Comparison of ENCODE assay signal across 2 cellular contexts in genomic region chr15:68057758-68058157, GRCh38.
TF ChIP-seq lines count a peak whose summit lies in the region.

No MANE protein-coding gene starts in this region.

TF ChIP-seq in K562, 482 proteins besides CTCF, POLR2A, EP300 and RAD21:
- TF ChIP-seq, protein P1, sequence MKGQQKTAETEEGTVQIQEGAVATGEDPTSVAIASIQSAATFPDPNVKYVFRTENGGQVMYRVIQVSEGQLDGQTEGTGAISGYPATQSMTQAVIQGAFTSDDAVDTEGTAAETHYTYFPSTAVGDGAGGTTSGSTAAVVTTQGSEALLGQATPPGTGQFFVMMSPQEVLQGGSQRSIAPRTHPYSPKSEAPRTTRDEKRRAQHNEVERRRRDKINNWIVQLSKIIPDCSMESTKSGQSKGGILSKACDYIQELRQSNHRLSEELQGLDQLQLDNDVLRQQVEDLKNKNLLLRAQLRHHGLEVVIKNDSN (CRISPR knock-in tag; IDR thresholded peaks at IDR 0.05): no peak
- TF ChIP-seq, protein P2, sequence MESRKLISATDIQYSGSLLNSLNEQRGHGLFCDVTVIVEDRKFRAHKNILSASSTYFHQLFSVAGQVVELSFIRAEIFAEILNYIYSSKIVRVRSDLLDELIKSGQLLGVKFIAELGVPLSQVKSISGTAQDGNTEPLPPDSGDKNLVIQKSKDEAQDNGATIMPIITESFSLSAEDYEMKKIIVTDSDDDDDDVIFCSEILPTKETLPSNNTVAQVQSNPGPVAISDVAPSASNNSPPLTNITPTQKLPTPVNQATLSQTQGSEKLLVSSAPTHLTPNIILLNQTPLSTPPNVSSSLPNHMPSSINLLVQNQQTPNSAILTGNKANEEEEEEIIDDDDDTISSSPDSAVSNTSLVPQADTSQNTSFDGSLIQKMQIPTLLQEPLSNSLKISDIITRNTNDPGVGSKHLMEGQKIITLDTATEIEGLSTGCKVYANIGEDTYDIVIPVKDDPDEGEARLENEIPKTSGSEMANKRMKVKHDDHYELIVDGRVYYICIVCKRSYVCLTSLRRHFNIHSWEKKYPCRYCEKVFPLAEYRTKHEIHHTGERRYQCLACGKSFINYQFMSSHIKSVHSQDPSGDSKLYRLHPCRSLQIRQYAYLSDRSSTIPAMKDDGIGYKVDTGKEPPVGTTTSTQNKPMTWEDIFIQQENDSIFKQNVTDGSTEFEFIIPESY (CRISPR knock-in tag; IDR thresholded peaks at IDR 0.05): 0 out of 2 replicates have a peak, but pooled peaks have one; percentile 22

TF ChIP-seq in neural cell, 6 proteins besides CTCF, POLR2A, EP300 and RAD21:
- TF ChIP-seq, protein P3, sequence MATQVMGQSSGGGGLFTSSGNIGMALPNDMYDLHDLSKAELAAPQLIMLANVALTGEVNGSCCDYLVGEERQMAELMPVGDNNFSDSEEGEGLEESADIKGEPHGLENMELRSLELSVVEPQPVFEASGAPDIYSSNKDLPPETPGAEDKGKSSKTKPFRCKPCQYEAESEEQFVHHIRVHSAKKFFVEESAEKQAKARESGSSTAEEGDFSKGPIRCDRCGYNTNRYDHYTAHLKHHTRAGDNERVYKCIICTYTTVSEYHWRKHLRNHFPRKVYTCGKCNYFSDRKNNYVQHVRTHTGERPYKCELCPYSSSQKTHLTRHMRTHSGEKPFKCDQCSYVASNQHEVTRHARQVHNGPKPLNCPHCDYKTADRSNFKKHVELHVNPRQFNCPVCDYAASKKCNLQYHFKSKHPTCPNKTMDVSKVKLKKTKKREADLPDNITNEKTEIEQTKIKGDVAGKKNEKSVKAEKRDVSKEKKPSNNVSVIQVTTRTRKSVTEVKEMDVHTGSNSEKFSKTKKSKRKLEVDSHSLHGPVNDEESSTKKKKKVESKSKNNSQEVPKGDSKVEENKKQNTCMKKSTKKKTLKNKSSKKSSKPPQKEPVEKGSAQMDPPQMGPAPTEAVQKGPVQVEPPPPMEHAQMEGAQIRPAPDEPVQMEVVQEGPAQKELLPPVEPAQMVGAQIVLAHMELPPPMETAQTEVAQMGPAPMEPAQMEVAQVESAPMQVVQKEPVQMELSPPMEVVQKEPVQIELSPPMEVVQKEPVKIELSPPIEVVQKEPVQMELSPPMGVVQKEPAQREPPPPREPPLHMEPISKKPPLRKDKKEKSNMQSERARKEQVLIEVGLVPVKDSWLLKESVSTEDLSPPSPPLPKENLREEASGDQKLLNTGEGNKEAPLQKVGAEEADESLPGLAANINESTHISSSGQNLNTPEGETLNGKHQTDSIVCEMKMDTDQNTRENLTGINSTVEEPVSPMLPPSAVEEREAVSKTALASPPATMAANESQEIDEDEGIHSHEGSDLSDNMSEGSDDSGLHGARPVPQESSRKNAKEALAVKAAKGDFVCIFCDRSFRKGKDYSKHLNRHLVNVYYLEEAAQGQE (IDR thresholded peaks at IDR 0.05; ENCODE audit: borderline replicate concordance): no peak
- TF ChIP-seq MXI1 (conservative IDR thresholded peaks at IDR 0.05; ENCODE audit: poor library complexity, severe bottlenecking) (no peak), TAF1 (IDR thresholded peaks at IDR 0.05; ENCODE audit: low read depth) (no peak), POLR2AphosphoS5 (IDR thresholded peaks at IDR 0.05) (no peak), SMC3 (conservative IDR thresholded peaks at IDR 0.05; ENCODE audit: poor library complexity) (no peak), EZH2 (IDR thresholded peaks at IDR 0.05; ENCODE audit: borderline replicate concordance, insufficient read depth, low read length, poor library complexity, severe bottlenecking) (no peak)
